In genomic region chr2:150495993-150496627, GRCh38 we compare ENCODE assay signal across 1 cellular context.
TF ChIP-seq lines count a peak whose summit lies in the region.

No MANE protein-coding gene starts in this region.

TF ChIP-seq in GM23338, 12 proteins besides CTCF, POLR2A, EP300 and RAD21 (continued from another document):
- TF ChIP-seq JUNB (IDR thresholded peaks at IDR 0.05; ENCODE audit: unreplicated experiment) (no peak), ZNF331 (CRISPR knock-in tag; IDR thresholded peaks at IDR 0.05; ENCODE audit: low read depth) (no peak), ETS1 (IDR thresholded peaks at IDR 0.05) (no peak), STAT1 (IDR thresholded peaks at IDR 0.05; ENCODE audit: unreplicated experiment) (no peak)
